In genomic region chrX:52857126-52857525, GRCh38 we compare ENCODE assay signal across 9 cellular contexts. TPM values are rescaled to one million over a fixed set of nuclear protein-coding genes. Genes with fewer than 3 reads are reported as not detected.
"Had no signal": no experiment of that assay in that cellular context is flagged by ENCODE, and none has a peak within 500 bp of the region (broad histone marks: within the 10 kb centered on the region; RNA-seq: fewer than 3 reads in every experiment).

No MANE protein-coding gene starts in this region.

RNA-seq across cellular contexts. Expression of gene XAGE3, which starts 10.8 kb away (rescaled TPM):
- total RNA-seq: HepG2, HT-29, IMR-90, MCF 10A, OCI-LY7, PC-9, Peyer's patch, Right ventricle myocardium superior, SJSA1 had no signal
- polyA plus RNA-seq: HepG2, IMR-90 had no signal

RNA-seq across cellular contexts. Expression of gene XAGE5, which starts 46.0 kb away (rescaled TPM):
- total RNA-seq: HepG2, HT-29, IMR-90, MCF 10A, OCI-LY7, PC-9, Peyer's patch, Right ventricle myocardium superior, SJSA1 had no signal
- polyA plus RNA-seq: HepG2, IMR-90 had no signal

RNA-seq across cellular contexts. Expression of gene SPANXN5, which starts 59.9 kb away (rescaled TPM):
- total RNA-seq: HepG2, HT-29, IMR-90, MCF 10A, OCI-LY7, PC-9, Peyer's patch, Right ventricle myocardium superior, SJSA1 had no signal
- polyA plus RNA-seq: HepG2, IMR-90 had no signal
